ENCODE assay signal across 19 cellular contexts in genomic region chr12:5000658-5001390, GRCh38. TPM values are rescaled to one million over a fixed set of nuclear protein-coding genes. Genes with fewer than 3 reads are reported as not detected.
DNase-seq lines count a peak whose midpoint lies in the region; ATAC-seq and TF ChIP-seq lines count a peak whose summit lies in the region.
"Had no signal": no experiment of that assay in that cellular context is flagged by ENCODE, and none has a peak within 500 bp of the region (broad histone marks: within the 10 kb centered on the region; RNA-seq: fewer than 3 reads in every experiment).

No MANE protein-coding gene starts in this region.

- H3K4me3 ChIP-seq in endodermal cell (ENCODE audit: low read length) (no peak overlapping the region), osteoblast (ENCODE audit: insufficient read depth, low read length) (no peak overlapping the region)
- H3K4me3 ChIP-seq: BLaER1, K562, MG63, PC-9, SK-N-MC had no signal

- ATAC-seq in stimulated activated memory B cell treated with anti-CD40 and anti-IgM and Interleukin-4, amounts not matched to agents 10 μg/mL and 1 μg/mL and 100 μg/mL, for 72 hours: no peak
- ATAC-seq: K562 had no signal

- H2AFZ ChIP-seq in osteoblast (ENCODE audit: low read length): no peak overlapping the region
- H2AFZ ChIP-seq: PC-9 had no signal

- no peaks in the 10 kb centered on the region for H3K79me2 ChIP-seq in osteoblast (ENCODE audit: insufficient read depth, low read length)

- no peak overlapping the region for H3K9ac ChIP-seq in endodermal cell (ENCODE audit: extremely low read depth, low read length, poor library complexity, severe bottlenecking)
- H3K9ac ChIP-seq: BLaER1 had no signal

- peaks cover 67% of the 10 kb centered on the region for H3K27me3 Mint-ChIP-seq in endodermal cell (ENCODE audit: insufficient read depth)
- H3K27me3 Mint-ChIP-seq in stimulated activated memory B cell treated with anti-CD40 and anti-IgM and Interleukin-4, amounts not matched to agents 10 μg/mL and 1 μg/mL and 100 μg/mL, for 72 hours: peaks cover 41% of the 10 kb centered on the region

- peaks cover 3% of the 10 kb centered on the region for H3K4me1 Mint-ChIP-seq in endodermal cell
- no peaks in the 10 kb centered on the region for H3K4me1 Mint-ChIP-seq in stimulated activated memory B cell treated with anti-CD40 and anti-IgM and Interleukin-4, amounts not matched to agents 10 μg/mL and 1 μg/mL and 100 μg/mL, for 72 hours

- peak; percentile 21 for DNase-seq in ELF-1 (ENCODE audit: low read depth, low spot score)
- DNase-seq in LHCN-M2 (ENCODE audit: low read depth): peak; percentile 29
- DNase-seq in endodermal cell: peak; percentile 72
- DNase-seq in osteoblast (ENCODE audit: insufficient read length, low spot score, missing footprints): peak; percentile 10
- no peak for DNase-seq in NCI-H2171 treated with DMSO at 0.1 percent for 48 hours (lab: John Stamatoyannopoulos, UW)
- no peak for DNase-seq in DMS153 treated with DMSO at 0.1 percent for 48 hours (lab: John Stamatoyannopoulos, UW; ENCODE audit: unreplicated experiment)
- no peak for DNase-seq in stimulated activated CD4-positive, alpha-beta T cell treated with anti-CD3 and anti-CD28 coated beads, Interleukin-4, amount 100 ng/mL, for 24 hours
- DNase-seq: CD4-positive, alpha-beta T cell; MG63; NCI-H226; PC-9; RPMI8226; SHP77 had no signal

- no peaks in the 10 kb centered on the region for H4K20me1 ChIP-seq in osteoblast (ENCODE audit: insufficient read depth, low read length)
- H4K20me1 ChIP-seq: BLaER1 had no signal

- H3K27ac ChIP-seq in endodermal cell (ENCODE audit: low read depth, low read length): no peak overlapping the region
- no peak overlapping the region for H3K27ac ChIP-seq in osteoblast (ENCODE audit: low read depth, low read length)
- H3K27ac ChIP-seq: BLaER1, PC-9, SK-N-MC had no signal

- H3K4me1 ChIP-seq in endodermal cell (ENCODE audit: control insufficient read depth, insufficient read depth, low read length): no peaks in the 10 kb centered on the region
- H3K4me1 ChIP-seq in osteoblast (ENCODE audit: insufficient read depth, low read length): peaks cover 14% of the 10 kb centered on the region

- peaks cover 79% of the 10 kb centered on the region for H3K27me3 ChIP-seq in endodermal cell (ENCODE audit: control insufficient read depth, insufficient read depth, low read length, poor library complexity, severe bottlenecking)
- peaks cover 3% of the 10 kb centered on the region for H3K27me3 ChIP-seq in osteoblast (ENCODE audit: insufficient read depth, low read length)
- H3K27me3 ChIP-seq: BLaER1, MG63 had no signal

- H3K4me2 ChIP-seq in osteoblast (ENCODE audit: insufficient read depth, low read length): no peak overlapping the region
- H3K4me2 ChIP-seq: BLaER1, PC-9 had no signal

- no peaks in the 10 kb centered on the region for H3K9me3 ChIP-seq in endodermal cell (ENCODE audit: control insufficient read depth, low read length)
- H3K9me3 ChIP-seq in osteoblast (ENCODE audit: low read depth, low read length): no peaks in the 10 kb centered on the region
- H3K9me3 ChIP-seq: BLaER1, MG63 had no signal

- 58 to 77% methylated on average over 3 to 8 of the region's 8 CpGs for WGBS in endodermal cell (ENCODE audit: insufficient coverage in 1 of 2, insufficient read length in 1 of 2), 2 experiments

- no peak overlapping the region for H3K27ac Mint-ChIP-seq in endodermal cell
- no peak overlapping the region for H3K27ac Mint-ChIP-seq in stimulated activated memory B cell treated with anti-CD40 and anti-IgM and Interleukin-4, amounts not matched to agents 10 μg/mL and 1 μg/mL and 100 μg/mL, for 72 hours
- H3K27ac Mint-ChIP-seq: CD4-positive, alpha-beta T cell had no signal

- H3K36me3 ChIP-seq in endodermal cell (ENCODE audit: control insufficient read depth, insufficient read depth, low read length) (no peaks in the 10 kb centered on the region), osteoblast (ENCODE audit: insufficient read depth, low read length) (no peaks in the 10 kb centered on the region)
- H3K36me3 ChIP-seq: BLaER1, MG63 had no signal

- H3K36me3 Mint-ChIP-seq in endodermal cell (ENCODE audit: low read depth): no peaks in the 10 kb centered on the region
- H3K36me3 Mint-ChIP-seq in stimulated activated memory B cell treated with anti-CD40 and anti-IgM and Interleukin-4, amounts not matched to agents 10 μg/mL and 1 μg/mL and 100 μg/mL, for 72 hours: no peaks in the 10 kb centered on the region

- H3K9me3 Mint-ChIP-seq in endodermal cell: no peaks in the 10 kb centered on the region
- no peaks in the 10 kb centered on the region for H3K9me3 Mint-ChIP-seq in stimulated activated memory B cell treated with anti-CD40 and anti-IgM and Interleukin-4, amounts not matched to agents 10 μg/mL and 1 μg/mL and 100 μg/mL, for 72 hours
- H3K9me3 Mint-ChIP-seq: CD4-positive, alpha-beta T cell had no signal

- no peak overlapping the region for H3K4me3 Mint-ChIP-seq in endodermal cell
- no peak overlapping the region for H3K4me3 Mint-ChIP-seq in stimulated activated memory B cell treated with anti-CD40 and anti-IgM and Interleukin-4, amounts not matched to agents 10 μg/mL and 1 μg/mL and 100 μg/mL, for 72 hours
- H3K4me3 Mint-ChIP-seq: CD4-positive, alpha-beta T cell had no signal

- TF ChIP-seq CTCF in endodermal cell (conservative IDR thresholded peaks at IDR 0.05): no peak
- TF ChIP-seq CTCF in osteoblast (IDR thresholded peaks at IDR 0.05; ENCODE audit: extremely low read depth, low read depth, low read length): no peak

RNA-seq across cellular contexts. Expression of gene KCNA5, which starts 42.9 kb away (rescaled TPM):
- total RNA-seq in LHCN-M2 (2014; rRNA removed): not detected in 2 replicates
- polyA plus RNA-seq in LHCN-M2 (2012): not detected
- not detected for total RNA-seq in endodermal cell
- polyA plus RNA-seq in endodermal cell (2013, experiment 1 of 2): 0.75 TPM
- 0.66 TPM for polyA plus RNA-seq in endodermal cell (2013, experiment 2 of 2)
- not detected in 2 replicates for total RNA-seq in osteoblast
- total RNA-seq: CD4-positive, alpha-beta T cell; Daoy; K562; PC-9 had no signal
- polyA plus RNA-seq: AG04450, K562 had no signal

Comparison
In these comparisons a context has a peak if more than half of its experiments do, and no peak if none do; other contexts are left out.
1. DNase-seq: peak in ELF-1 (single experiment), LHCN-M2 (single experiment), endodermal cell (single experiment) and osteoblast (single experiment); none in NCI-H2171 treated with DMSO at 0.1 percent for 48 hours (single experiment), DMS153 treated with DMSO at 0.1 percent for 48 hours (single experiment) and stimulated activated CD4-positive, alpha-beta T cell treated with anti-CD3 and anti-CD28 coated beads, Interleukin-4, amount 100 ng/mL, for 24 hours (single experiment).